In the genomic region with DNA sequence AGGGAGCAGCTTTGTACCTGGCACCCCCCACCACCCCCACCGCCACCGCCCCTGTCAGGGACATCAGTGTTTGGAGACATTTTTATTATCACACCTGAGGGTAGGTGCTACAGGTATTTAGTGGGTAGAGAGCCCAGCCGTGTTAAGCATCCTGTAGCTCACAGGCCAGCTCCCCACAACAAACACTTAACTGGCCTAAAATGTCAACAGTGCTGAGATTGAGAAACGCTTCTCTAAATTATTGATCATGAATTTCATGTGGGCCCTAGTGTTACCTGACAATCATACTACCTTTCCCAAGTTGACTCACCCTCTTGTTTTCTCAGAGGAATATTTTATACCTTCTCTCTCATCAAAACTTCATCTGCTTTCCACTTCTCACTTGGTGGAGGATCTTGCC, we compare ENCODE assay signal across 20 cellular contexts. TPM values are rescaled to one million over a fixed set of nuclear protein-coding genes. Genes with fewer than 3 reads are reported as not detected.
DNase-seq lines count a peak whose midpoint lies in the region; TF ChIP-seq lines count a peak whose summit lies in the region.
"Had no signal": no experiment of that assay in that cellular context is flagged by ENCODE, and none has a peak within 500 bp of the region (broad histone marks: within the 10 kb centered on the region; RNA-seq: fewer than 3 reads in every experiment).

No MANE protein-coding gene starts in this region.

- H3K9me3 ChIP-seq in esophagus (ENCODE audit: control insufficient read depth in 2 of 2, insufficient read depth in 1 of 2, low read depth in 1 of 2, low read length in 1 of 2) (no peaks in the 10 kb centered on the region), mucosa of stomach (ENCODE audit: control insufficient read depth, low read length) (no peaks in the 10 kb centered on the region), neural progenitor cell (ENCODE audit: low read depth) (no peaks in the 10 kb centered on the region)
- H3K9me3 ChIP-seq: HAP-1 had no signal

- no peaks in the 10 kb centered on the region for H3K36me3 Mint-ChIP-seq in neural progenitor cell
- H3K36me3 Mint-ChIP-seq: IgD-negative memory B cell had no signal

- WGBS in esophagus, 2 donors = 68 to 72% methylated on average over 4 of the region's 4 CpGs

- H3K27ac Mint-ChIP-seq in neural progenitor cell = no peak overlapping the region
- H3K27ac Mint-ChIP-seq: IgD-negative memory B cell had no signal

- TF ChIP-seq CTCF in 22Rv1 (IDR thresholded peaks at IDR 0.05) = no peak
- TF ChIP-seq CTCF in KMS-11 (conservative IDR thresholded peaks at IDR 0.05; ENCODE audit: low read depth, low read length) = no peak
- no peak for TF ChIP-seq CTCF in neural progenitor cell (IDR thresholded peaks at IDR 0.05)

- H3K27ac ChIP-seq in 22Rv1 = peak overlapping the region; percentile 52
- no peak overlapping the region for H3K27ac ChIP-seq in KMS-11
- peak overlapping the region; percentile 6 to 22 for H3K27ac ChIP-seq in esophagus (ENCODE audit: low read depth in 2 of 2, low read length in 1 of 2)
- H3K27ac ChIP-seq in neural progenitor cell = no peak overlapping the region
- H3K27ac ChIP-seq: C4-2B had no signal

- H4K20me1 ChIP-seq in KMS-11 (ENCODE audit: insufficient read depth) (no peaks in the 10 kb centered on the region), neural progenitor cell (ENCODE audit: low read depth) (no peaks in the 10 kb centered on the region)

- H2AFZ ChIP-seq in KMS-11 (ENCODE audit: low read depth) (no peak overlapping the region), neural progenitor cell (replicated peaks) (no peak overlapping the region)

- no peak for DNase-seq in COLO668 (lab: John Stamatoyannopoulos, UW; ENCODE audit: unreplicated experiment)
- DNase-seq in middle frontal gyrus (ENCODE audit: extremely low spot score, low spot score) = no peak
- no peak for DNase-seq in neural progenitor cell (ENCODE audit: low spot score)
- no peak for DNase-seq in superior temporal gyrus (ENCODE audit: extremely low spot score)
- DNase-seq: DMS79 treated with DMSO at 0.1 percent for 48 hours, Karpas-422, NCI-H1694, NCI-H2081, NCI-H2171 treated with DMSO at 0.1 percent for 48 hours, NCI-H446, NCI-H526, Right ventricle myocardium superior had no signal

- H3K36me3 ChIP-seq in KMS-11 (ENCODE audit: insufficient read depth) (no peaks in the 10 kb centered on the region), esophagus (ENCODE audit: control insufficient read depth in 2 of 2, insufficient read depth in 2 of 2, low read length in 1 of 2) (no peaks in the 10 kb centered on the region), mucosa of stomach (ENCODE audit: control insufficient read depth, insufficient read depth, low read length) (no peaks in the 10 kb centered on the region), neural progenitor cell (no peaks in the 10 kb centered on the region)
- H3K36me3 ChIP-seq: HAP-1 had no signal

- H3K9me3 Mint-ChIP-seq in neural progenitor cell = no peaks in the 10 kb centered on the region
- H3K9me3 Mint-ChIP-seq: IgD-negative memory B cell had no signal

- H3K4me1 Mint-ChIP-seq in neural progenitor cell = no peaks in the 10 kb centered on the region
- H3K4me1 Mint-ChIP-seq: IgD-negative memory B cell had no signal

- no peak overlapping the region for H3K4me3 Mint-ChIP-seq in neural progenitor cell
- H3K4me3 Mint-ChIP-seq: IgD-negative memory B cell had no signal

- no peaks in the 10 kb centered on the region for H3K79me2 ChIP-seq in KMS-11 (ENCODE audit: insufficient read depth, low read depth)
- no peaks in the 10 kb centered on the region for H3K79me2 ChIP-seq in neural progenitor cell (ENCODE audit: low read depth)

- H3F3A ChIP-seq in neural progenitor cell (ENCODE audit: low read depth) = peaks cover 3% of the 10 kb centered on the region

- no peak overlapping the region for H3K4me3 ChIP-seq in KMS-11 (IDR thresholded peaks at IDR 0.05; ENCODE audit: insufficient read depth, low read depth, low read length)
- H3K4me3 ChIP-seq in esophagus (ENCODE audit: low read depth in 1 of 2, low read length in 2 of 2) = no peak overlapping the region
- H3K4me3 ChIP-seq in mucosa of stomach (ENCODE audit: low read length) = no peak overlapping the region
- H3K4me3 ChIP-seq in neural progenitor cell = no peak overlapping the region
- H3K4me3 ChIP-seq: HAP-1 had no signal

- H3K9ac ChIP-seq in KMS-11 (no peak overlapping the region), mucosa of stomach (ENCODE audit: low read length) (peak overlapping the region; percentile 13), neural progenitor cell (no peak overlapping the region)

- H3K27me3 Mint-ChIP-seq in neural progenitor cell (ENCODE audit: insufficient read depth, low read depth) = peaks cover 2% of the 10 kb centered on the region
- H3K27me3 Mint-ChIP-seq: IgD-negative memory B cell had no signal

- H3K27me3 ChIP-seq in KMS-11 (ENCODE audit: insufficient read depth, low read depth) (no peaks in the 10 kb centered on the region), esophagus (ENCODE audit: control insufficient read depth in 1 of 2, insufficient read depth in 2 of 2, low read length in 2 of 2) (no peaks in the 10 kb centered on the region), mucosa of stomach (ENCODE audit: control insufficient read depth, insufficient read depth, low read length) (no peaks in the 10 kb centered on the region), neural progenitor cell (no peaks in the 10 kb centered on the region)

- H3K4me2 ChIP-seq in KMS-11 (peak overlapping the region; percentile 25; the same call in 1 of the 2 replicates), neural progenitor cell (no peak overlapping the region)

- H3K4me1 ChIP-seq in KMS-11 (ENCODE audit: low read depth, poor library complexity, severe bottlenecking) (peaks cover 89% of the 10 kb centered on the region), esophagus (ENCODE audit: control insufficient read depth in 2 of 2, insufficient read depth in 2 of 2, low read length in 1 of 2) (peaks cover 0 to 5% of the 10 kb centered on the region in 2 donors), mucosa of stomach (ENCODE audit: control insufficient read depth, insufficient read depth, low read length) (peaks cover 41% of the 10 kb centered on the region), neural progenitor cell (no peaks in the 10 kb centered on the region)
- H3K4me1 ChIP-seq: HAP-1 had no signal

RNA-seq across cellular contexts. Expression of a gene that starts 21.4 kb away (rescaled TPM):
- 100 to 1,000 TPM; 440 to 749 TPM for polyA plus RNA-seq in esophagus
- 2.7 and 6.9 TPM in 2 replicates for total RNA-seq in neural progenitor cell (ENCODE audit: low replicate concordance)
- total RNA-seq: RPMI7951 had no signal
- polyA plus RNA-seq: IgD-negative memory B cell had no signal

RNA-seq across cellular contexts. Expression of a gene that starts 49.3 kb away (rescaled TPM):
- polyA plus RNA-seq in esophagus = 10 to 100 TPM; 45.3 to 52.3 TPM
- total RNA-seq in neural progenitor cell (ENCODE audit: low replicate concordance) = 48.7 and 70.3 TPM in 2 replicates

Comparison
In these comparisons a context has a peak if more than half of its experiments do, and no peak if none do; other contexts are left out.
1. H3K27ac ChIP-seq: peak in 22Rv1 (single experiment) and esophagus (2 of 2); none in KMS-11 (single experiment) and neural progenitor cell (single experiment).